In genomic region chr9:38437193-38437823, GRCh38 we compare ENCODE assay signal across 9 cellular contexts. TPM values are rescaled to one million over a fixed set of nuclear protein-coding genes. Genes with fewer than 3 reads are reported as not detected.
A peak's percentile ranks its signal among the peaks of the same experiment; 100 is the strongest.
DNase-seq lines count a peak whose midpoint lies in the region; ATAC-seq and TF ChIP-seq lines count a peak whose summit lies in the region.
"Had no signal": no experiment of that assay in that cellular context is flagged by ENCODE, and none has a peak within 500 bp of the region (broad histone marks: within the 10 kb centered on the region; RNA-seq: fewer than 3 reads in every experiment).

No MANE protein-coding gene starts in this region.

- peak; percentile 84 for ATAC-seq in left lung

- H3K4me1 ChIP-seq in GM23248 (ENCODE audit: insufficient read depth) (peaks cover 34% of the 10 kb centered on the region), left lung (peaks cover 0 to 5% of the 10 kb centered on the region in 2 donors)

- no peak overlapping the region for H3K4me2 ChIP-seq in GM23248 (ENCODE audit: unreplicated experiment)

- H3K27me3 ChIP-seq in GM23248 (replicated peaks; ENCODE audit: insufficient read depth) (no peaks in the 10 kb centered on the region), left lung (peaks cover 0 to 9% of the 10 kb centered on the region in 2 donors)

- no peaks in the 10 kb centered on the region for H3K79me2 ChIP-seq in GM23248 (ENCODE audit: insufficient read depth)

- 86 to 87% methylated on average over 11 of the region's 11 CpGs for WGBS in GM23248 (ENCODE audit: low coverage in 1 of 2, low lambda C conversion rate in 2 of 2, missing lambda C conversion rate in 2 of 2), 2 experiments

- no peak for TF ChIP-seq CTCF in left lung (IDR thresholded peaks at IDR 0.05)

- peaks cover 20% of the 10 kb centered on the region for H3F3A ChIP-seq in GM23248 (ENCODE audit: insufficient read depth)

- no peaks in the 10 kb centered on the region for H3K36me3 ChIP-seq in GM23248 (ENCODE audit: low read depth)
- H3K36me3 ChIP-seq in left lung = no peaks in the 10 kb centered on the region

- H3K9me3 ChIP-seq in GM23248 (ENCODE audit: low read depth) (no peaks in the 10 kb centered on the region), left lung (no peaks in the 10 kb centered on the region)

- H3K27ac ChIP-seq in GM23248 = no peak overlapping the region
- peak overlapping the region; percentile 19 to 53 for H3K27ac ChIP-seq in left lung

- H3K4me3 ChIP-seq in GM23248 (no peak overlapping the region), left lung (no peak overlapping the region)

- in situ Hi-C loops in GM23248 (cut with MboI) = no loop called here

- no peak overlapping the region for H3K9ac ChIP-seq in GM23248

- peak overlapping the region; percentile 38 for H2AFZ ChIP-seq in GM23248

- intact Hi-C loops in left lung (cut with DNase I) = no loop called here

- DNase-seq in AG20443 (ENCODE audit: low spot score) = peak; percentile 74
- peak; percentile 39 for DNase-seq in GM23248
- peak; percentile 28 for DNase-seq in SKM-1 (lab: John Stamatoyannopoulos, UW; ENCODE audit: unreplicated experiment)
- no peak for DNase-seq in left lung
- no peak for DNase-seq in NCI-H446 (lab: John Stamatoyannopoulos, UW)
- DNase-seq in NCI-H524 treated with DMSO at 0.1 percent for 48 hours (lab: John Stamatoyannopoulos, UW) = no peak
- DNase-seq in cerebellar cortex (ENCODE audit: low spot score) = no peak
- no peak for DNase-seq in activated gamma-delta T cell treated with Interleukin-2 at 50 U/mL for 16 hours
- DNase-seq: CD8-positive, alpha-beta memory T cell had no signal

- no peaks in the 10 kb centered on the region for H3K9me2 ChIP-seq in GM23248 (ENCODE audit: insufficient read depth)

- no peaks in the 10 kb centered on the region for H4K20me1 ChIP-seq in GM23248 (ENCODE audit: insufficient read depth)

RNA-seq across cellular contexts. Expression of gene IGFBPL1, which starts 13.1 kb away (rescaled TPM):
- total RNA-seq in GM23248 (2014; rRNA removed; shearing (Covaris generic)) = 0.76 TPM in 1 of 2 replicates, not detected in the other
- polyA plus RNA-seq in GM23248 (2016; fragmentation: Nextera tagmentation; extraction: Ambion mirVana) = 0.34 and 0.35 TPM in 2 replicates
- 1 to 10 TPM; 3.2 to 5.9 TPM for total RNA-seq in left lung
- total RNA-seq: CD8-positive, alpha-beta memory T cell had no signal
- polyA plus RNA-seq: CD8-positive, alpha-beta memory T cell had no signal

RNA-seq across cellular contexts. Expression of gene ALDH1B1, which starts 44.8 kb away (rescaled TPM):
- 25.7 and 26.9 TPM in 2 replicates for total RNA-seq in GM23248 (2014; rRNA removed; shearing (Covaris generic))
- polyA plus RNA-seq in GM23248 (2016; fragmentation: Nextera tagmentation; extraction: Ambion mirVana) = 39.4 and 39.5 TPM in 2 replicates
- 10 to 100 TPM; 18.3 to 27.1 TPM for total RNA-seq in left lung

Comparison
In these comparisons a context has a peak if more than half of its experiments do, and no peak if none do; other contexts are left out.
1. DNase-seq: peak in AG20443 (single experiment), GM23248 (single experiment) and SKM-1 (single experiment); none in left lung (0 of 2), NCI-H446 (0 of 2), NCI-H524 treated with DMSO at 0.1 percent for 48 hours (single experiment), cerebellar cortex (single experiment) and activated gamma-delta T cell treated with Interleukin-2 at 50 U/mL for 16 hours (single experiment).